ENCODE assay signal across 29 cellular contexts in the genomic region with DNA sequence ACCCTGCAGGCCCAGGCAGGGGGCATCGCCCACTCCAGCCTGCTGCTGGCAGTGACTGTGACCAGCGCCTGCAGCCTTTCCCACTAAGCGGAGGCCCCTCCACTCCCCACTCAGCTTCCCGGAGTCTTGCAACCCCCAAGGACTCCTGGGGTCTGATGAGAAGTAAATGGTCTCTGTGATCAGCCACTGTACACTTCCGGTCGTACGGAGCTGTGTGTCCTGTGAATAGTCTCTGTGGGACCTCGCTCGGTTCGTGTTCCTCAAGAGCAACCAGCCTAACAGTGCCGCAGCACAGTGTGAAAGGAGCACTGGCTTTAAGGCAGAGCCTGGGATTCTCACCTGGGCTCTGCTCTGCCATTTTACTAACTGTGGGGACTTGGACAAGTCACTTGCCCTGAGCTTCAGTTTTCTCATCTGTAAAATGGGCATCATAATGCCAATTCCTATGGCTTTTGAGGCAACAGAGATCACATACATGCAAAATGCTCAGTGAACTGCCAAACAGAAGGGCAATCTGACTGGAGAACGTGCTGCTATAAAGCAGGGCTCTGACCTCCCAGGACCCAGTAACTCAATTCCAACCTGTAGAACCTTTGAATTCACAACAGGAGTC.
"Had no signal": no experiment of that assay in that cellular context is flagged by ENCODE, and none has a peak within 500 bp of the region (broad histone marks: within the 10 kb centered on the region; RNA-seq: fewer than 3 reads in every experiment).

No MANE protein-coding gene starts in this region.

- ATAC-seq: activated CD8-positive, alpha-beta T cell treated with anti-CD3 and anti-CD28 coated beads for 36 hours; body of pancreas; gastrocnemius medialis; left cardiac atrium; left ventricle myocardium superior; naive thymus-derived CD4-positive, alpha-beta T cell; pancreas; psoas muscle had no signal

- H3K4me1 ChIP-seq: body of pancreas, pancreas, suprapubic skin had no signal

- H3K4me3 ChIP-seq: adrenal gland, body of pancreas, coronary artery, dorsolateral prefrontal cortex, gastrocnemius medialis, hepatocyte, pancreas, psoas muscle, suprapubic skin, tibial nerve had no signal

- FAIRE-seq: keratinocyte, pancreas had no signal

- H3K79me2 ChIP-seq: hepatocyte had no signal

- H3K27ac ChIP-seq: adrenal gland, body of pancreas, coronary artery, dorsolateral prefrontal cortex, gastrocnemius medialis, hepatocyte, pancreas, psoas muscle, suprapubic skin, tibial nerve had no signal

- DNase-seq: activated CD4-positive, alpha-beta T cell treated with anti-CD3 and anti-CD28 coated beads, Interleukin-2, amount 50 U/mL, for 1 hour; activated CD4-positive, CD25-positive, alpha-beta regulatory T cell treated with anti-CD3 and anti-CD28 coated beads, Interleukin-2, amount 50 U/mL, for 72 hours; activated CD8-positive, alpha-beta T cell treated with anti-CD3 and anti-CD28 coated beads for 36 hours; activated effector memory CD4-positive, alpha-beta T cell treated with anti-CD3 and anti-CD28 coated beads, Interleukin-2, amount 50 U/mL, for 16 hours; activated naive CD4-positive, alpha-beta T cell treated with anti-CD3 and anti-CD28 coated beads for 36 hours; activated naive CD8-positive, alpha-beta T cell treated with anti-CD3 and anti-CD28 coated beads for 36 hours; activated T-cell treated with anti-CD3 and anti-CD28 coated beads, Interleukin-2, amount 50 U/mL, for 1 hour; aorta; body of pancreas; effector memory CD4-positive, alpha-beta T cell; gastrocnemius medialis; glutamatergic neuron; left cardiac atrium; left ventricle myocardium superior; mammary epithelial cell; naive thymus-derived CD4-positive, alpha-beta T cell; nucleus accumbens; psoas muscle; stimulated activated CD4-positive, alpha-beta T cell treated with anti-CD3 and anti-CD28 coated beads, Interleukin-15, amount 100 ng/mL, for 24 hours; stimulated activated CD4-positive, alpha-beta T cell treated with anti-CD3 and anti-CD28 coated beads, Interleukin-2, amount 100 ng/mL, for 24 hours; stimulated activated naive CD4-positive, alpha-beta T cell had no signal

- H3K27me3 ChIP-seq: adrenal gland, body of pancreas, dorsolateral prefrontal cortex, gastrocnemius medialis, hepatocyte, pancreas, suprapubic skin, tibial nerve had no signal

- H3K4me2 ChIP-seq: hepatocyte had no signal

- H3K9me3 ChIP-seq: adrenal gland, body of pancreas, gastrocnemius medialis, pancreas, psoas muscle, suprapubic skin, tibial nerve had no signal

- H2AFZ ChIP-seq: hepatocyte had no signal
